ENCODE assay signal across 17 cellular contexts in the genomic region with DNA sequence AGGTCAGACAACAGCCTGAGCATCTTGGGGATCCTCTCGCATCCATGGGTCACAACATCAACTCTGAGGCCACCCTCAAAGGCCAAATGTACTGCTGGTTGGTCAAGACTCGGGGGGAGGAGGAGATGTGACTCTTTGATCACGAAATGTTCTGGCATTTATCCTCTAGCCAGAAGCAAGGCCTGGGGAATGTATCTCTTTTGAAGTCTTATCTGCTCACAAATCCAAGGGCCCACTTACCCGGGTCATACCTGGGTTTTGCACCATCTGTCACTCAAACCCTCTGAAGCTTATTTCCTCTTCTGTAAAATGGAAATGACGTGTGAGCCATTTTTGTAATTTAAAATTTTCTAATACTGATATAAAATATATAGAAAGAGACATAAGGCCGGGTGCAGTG. TPM values are rescaled to one million over a fixed set of nuclear protein-coding genes. Genes with fewer than 3 reads are reported as not detected.
DNase-seq lines count a peak whose midpoint lies in the region; ATAC-seq, FAIRE-seq and TF ChIP-seq lines count a peak whose summit lies in the region.
"Had no signal": no experiment of that assay in that cellular context is flagged by ENCODE, and none has a peak within 500 bp of the region (broad histone marks: within the 10 kb centered on the region; RNA-seq: fewer than 3 reads in every experiment).

No MANE protein-coding gene starts in this region.

- no peaks in the 10 kb centered on the region for H3K27me3 Mint-ChIP-seq in effector memory CD8-positive, alpha-beta T cell

- peaks cover 4% of the 10 kb centered on the region for H3K36me3 Mint-ChIP-seq in effector memory CD8-positive, alpha-beta T cell (ENCODE audit: insufficient read depth)
- H3K36me3 Mint-ChIP-seq: CD14-positive monocyte; CD8-positive, alpha-beta memory T cell had no signal

- H3K27me3 ChIP-seq in RWPE2 (ENCODE audit: insufficient read depth, poor library complexity, severe bottlenecking), result no peaks in the 10 kb centered on the region
- H3K27me3 ChIP-seq in bronchial epithelial cell (ENCODE audit: control insufficient read depth, insufficient read depth, low read length), result no peaks in the 10 kb centered on the region

- ATAC-seq in RWPE2 (ENCODE audit: low read depth) (no peak), GM18909 (IDR thresholded peaks at IDR 0.05; ENCODE audit: poor library complexity, unreplicated experiment) (no peak)
- no peak for ATAC-seq in effector memory CD8-positive, alpha-beta T cell (replicated peaks)
- ATAC-seq: A549, HepG2 had no signal

- H3K27ac ChIP-seq in RWPE2 (ENCODE audit: poor library complexity, severe bottlenecking), result no peak overlapping the region
- H3K27ac ChIP-seq: A549 had no signal

- H3K27ac Mint-ChIP-seq in effector memory CD8-positive, alpha-beta T cell, result no peak overlapping the region
- H3K27ac Mint-ChIP-seq: CD14-positive monocyte, HFFc6 had no signal

- DNase-seq in ELF-1 (ENCODE audit: low read depth, low spot score) (peak; percentile 35), RWPE2 (ENCODE audit: low spot score) (peak; percentile 12), bronchial epithelial cell (ENCODE audit: low read depth) (no peak), cerebellar nuclear complex (lab: John Stamatoyannopoulos, UW) (no peak), activated T-cell treated with anti-CD3 and anti-CD28 coated beads for 4 hours (no peak)
- DNase-seq in effector memory CD8-positive, alpha-beta T cell, result no peak
- DNase-seq: CD8-positive, alpha-beta memory T cell; HCEC 1CT; HFFc6 had no signal

- no peak overlapping the region for H3K4me3 ChIP-seq in RWPE2 (ENCODE audit: severe bottlenecking)
- H3K4me3 ChIP-seq in bronchial epithelial cell (ENCODE audit: low read depth, low read length), result no peak overlapping the region
- H3K4me3 ChIP-seq: A549 had no signal

- no peaks in the 10 kb centered on the region for H3K9me3 ChIP-seq in RWPE2 (ENCODE audit: severe bottlenecking)
- H3K9me3 ChIP-seq: A549 had no signal

- peak; percentile 43 for FAIRE-seq in bronchial epithelial cell (lab: Jason Lieb, UNC)
- FAIRE-seq: A549, G401.6, GM12892, H1, HepG2, HTR-8/SVneo had no signal

- TF ChIP-seq CTCF in RWPE2 (IDR thresholded peaks at IDR 0.05; ENCODE audit: poor library complexity, severe bottlenecking) (no peak), bronchial epithelial cell (IDR thresholded peaks at IDR 0.05; ENCODE audit: insufficient read depth, low read length, severe bottlenecking) (no peak)

- no peaks in the 10 kb centered on the region for H3K4me1 ChIP-seq in RWPE2 (ENCODE audit: insufficient read depth, poor library complexity, severe bottlenecking)

- no peaks in the 10 kb centered on the region for H3K9me3 Mint-ChIP-seq in effector memory CD8-positive, alpha-beta T cell
- H3K9me3 Mint-ChIP-seq: CD8-positive, alpha-beta memory T cell; HFFc6 had no signal

- H3K36me3 ChIP-seq in RWPE2 (ENCODE audit: low read depth), result no peaks in the 10 kb centered on the region
- no peaks in the 10 kb centered on the region for H3K36me3 ChIP-seq in bronchial epithelial cell (ENCODE audit: control insufficient read depth, insufficient read depth, low read length)

- H3K4me3 Mint-ChIP-seq in effector memory CD8-positive, alpha-beta T cell, result no peak overlapping the region
- H3K4me3 Mint-ChIP-seq: CD14-positive monocyte; CD8-positive, alpha-beta memory T cell; HFFc6 had no signal

- peaks cover 0 to 3% of the 10 kb centered on the region in 2 donors for H3K4me1 Mint-ChIP-seq in effector memory CD8-positive, alpha-beta T cell (ENCODE audit: low read depth in 2 of 2)
- H3K4me1 Mint-ChIP-seq: CD8-positive, alpha-beta memory T cell had no signal

RNA-seq across cellular contexts. Expression of a gene that starts 13.2 kb away (rescaled TPM):
- not detected in 2 replicates for total RNA-seq in bronchial epithelial cell
- total RNA-seq: CD8-positive, alpha-beta memory T cell; HepG2; HFFc6 had no signal

RNA-seq across cellular contexts. Expression of a gene that starts 22.9 kb away (rescaled TPM):
- 6.3 and 9.0 TPM in 2 replicates for total RNA-seq in bronchial epithelial cell

RNA-seq across cellular contexts. Expression of a gene that starts 26.7 kb away (rescaled TPM):
- total RNA-seq in bronchial epithelial cell, result 62.4 and 63.2 TPM in 2 replicates

RNA-seq across cellular contexts. Expression of a gene that starts 56.1 kb away (rescaled TPM):
- 0.26 TPM in 2 replicates for total RNA-seq in bronchial epithelial cell
- total RNA-seq: H1, HepG2, HFFc6 had no signal

Comparison
In these comparisons a context has a peak if more than half of its experiments do, and no peak if none do; other contexts are left out.
1. DNase-seq: peak in ELF-1 (single experiment) and RWPE2 (single experiment); none in bronchial epithelial cell (single experiment), effector memory CD8-positive, alpha-beta T cell (0 of 3), cerebellar nuclear complex (0 of 2) and activated T-cell treated with anti-CD3 and anti-CD28 coated beads for 4 hours (single experiment).